9 cellular contexts compared by ENCODE assay signal in the genomic region with DNA sequence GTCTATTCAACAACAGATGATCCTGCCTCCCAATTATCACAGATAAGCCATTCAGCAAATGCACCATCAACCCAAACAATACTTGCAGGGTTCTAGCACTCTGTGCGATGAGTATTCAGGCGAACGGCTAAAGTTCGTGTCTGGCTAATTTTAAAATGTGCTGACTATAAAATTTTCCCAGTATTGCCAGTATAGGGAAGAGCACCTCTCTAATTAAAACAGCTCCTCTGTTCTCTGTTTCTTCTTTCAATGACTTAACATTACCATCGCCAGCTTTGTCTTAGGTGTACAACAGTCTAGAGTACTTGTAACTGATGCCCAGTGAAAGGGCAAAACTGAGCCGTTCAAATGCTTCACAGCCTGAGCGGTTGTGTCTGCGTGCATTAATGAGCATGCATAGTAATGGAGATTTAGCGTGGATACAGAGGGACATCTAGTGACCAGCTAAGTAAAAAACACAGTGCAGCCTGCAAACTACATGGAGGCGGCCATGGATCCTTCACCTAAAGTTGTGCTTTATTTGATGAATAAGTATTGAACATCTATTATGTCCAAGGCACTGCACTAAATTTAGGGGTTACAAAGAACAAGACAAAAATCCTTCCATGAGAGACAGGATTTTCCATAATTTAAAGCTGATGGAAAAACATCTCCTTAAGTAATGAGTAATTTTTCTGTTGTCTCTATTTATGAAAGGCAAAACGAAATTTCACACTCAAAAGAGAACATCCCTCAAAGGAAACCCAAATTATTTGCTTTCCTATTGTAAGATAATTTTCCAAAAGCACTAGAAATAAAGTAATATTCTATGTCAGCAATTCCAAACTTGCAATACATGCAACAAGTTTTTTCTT.
DNase-seq lines count a peak whose midpoint lies in the region; TF ChIP-seq lines count a peak whose summit lies in the region.
"Had no signal": no experiment of that assay in that cellular context is flagged by ENCODE, and none has a peak within 500 bp of the region (broad histone marks: within the 10 kb centered on the region; RNA-seq: fewer than 3 reads in every experiment).

No MANE protein-coding gene starts in this region.

- DNase-seq in COLO829 (ENCODE audit: low spot score) (peak; percentile 69), HL-60 (ENCODE audit: low read depth in 1 of 2, low spot score in 1 of 2) (peak; percentile 18 to 67), NCI-H774 (lab: John Stamatoyannopoulos, UW) (peak; percentile 54), iris pigment epithelial cell (ENCODE audit: low read depth) (peak; percentile 81), superior temporal gyrus (ENCODE audit: extremely low spot score) (peak; percentile 88)
- no peak for DNase-seq in effector CD8-positive, alpha-beta T cell (lab: John Stamatoyannopoulos, UW)
- DNase-seq in stimulated activated CD4-positive, alpha-beta T cell treated with anti-CD3 and anti-CD28 coated beads, Interleukin-1b, Interleukin-23, amount 100 ng/mL, for 48 hours = no peak

- no peaks in the 10 kb centered on the region for H3K27me3 ChIP-seq in HL-60 (ENCODE audit: insufficient read depth, poor library complexity, severe bottlenecking)
- H3K27me3 ChIP-seq: neutrophil had no signal

- peak overlapping the region in 2 of 5 experiments; percentile 39 to 67 for H3K27ac Mint-ChIP-seq in brain

- H3K27ac ChIP-seq in HL-60 (replicated peaks) = no peak overlapping the region
- H3K27ac ChIP-seq: neutrophil had no signal

- H3K27me3 Mint-ChIP-seq in brain = peaks cover 11% of the 10 kb centered on the region

- H3K4me1 Mint-ChIP-seq in brain = peaks cover 7% of the 10 kb centered on the region

- H3K4me3 Mint-ChIP-seq in brain = peak overlapping the region in 4 of 5 experiments; percentile 43 to 81 (median 52)

- H3K36me3 Mint-ChIP-seq in brain = no peaks in the 10 kb centered on the region

- TF ChIP-seq CTCF in HL-60 (IDR thresholded peaks at IDR 0.05; ENCODE audit: insufficient read depth, low read length) (peak; percentile 62), brain (conservative IDR thresholded peaks at IDR 0.05) (peak; percentile 76 to 80)

- no peak overlapping the region for H3K4me3 ChIP-seq in HL-60 (replicated peaks; ENCODE audit: insufficient read depth, low read length)

- H3K9me3 Mint-ChIP-seq in brain = no peaks in the 10 kb centered on the region

Comparison
In these comparisons a context has a peak if more than half of its experiments do, and no peak if none do; other contexts are left out.
1. DNase-seq: peak in COLO829 (single experiment), HL-60 (2 of 2), NCI-H774 (single experiment), iris pigment epithelial cell (single experiment) and superior temporal gyrus (single experiment); none in effector CD8-positive, alpha-beta T cell (single experiment) and stimulated activated CD4-positive, alpha-beta T cell treated with anti-CD3 and anti-CD28 coated beads, Interleukin-1b, Interleukin-23, amount 100 ng/mL, for 48 hours (single experiment).